Comparison of ENCODE assay signal across 27 cellular contexts in genomic region chr3:173986861-173987410, GRCh38.
"Had no signal": no experiment of that assay in that cellular context is flagged by ENCODE, and none has a peak within 500 bp of the region (broad histone marks: within the 10 kb centered on the region; RNA-seq: fewer than 3 reads in every experiment).

No MANE protein-coding gene starts in this region.

- H3K4me1 ChIP-seq: esophagus muscularis mucosa, foreskin keratinocyte, gastrocnemius medialis, heart left ventricle had no signal

- DNase-seq: activated B cell treated with CpG ODN at 0.5 μM for 24 hours; activated CD4-positive, alpha-beta T cell treated with anti-CD3 and anti-CD28 coated beads for 48 hours; activated CD4-positive, alpha-beta T cell treated with anti-CD3 and anti-CD28 coated beads, Interleukin-2, amount 50 U/mL, for 1 hour; activated CD4-positive, alpha-beta T cell treated with anti-CD3 and anti-CD28 coated beads, Interleukin-2, amount 50 U/mL, for 48 hours; activated CD8-positive, alpha-beta memory T cell treated with anti-CD3 and anti-CD28 coated beads for 24 hours; activated CD8-positive, alpha-beta T cell treated with anti-CD3 and anti-CD28 coated beads for 36 hours; activated effector memory CD4-positive, alpha-beta T cell treated with Interleukin-2 at 50 U/mL for 16 hours; activated gamma-delta T cell treated with Interleukin-2 at 50 U/mL for 16 hours; activated naive CD4-positive, alpha-beta T cell treated with anti-CD3 and anti-CD28 coated beads, Interleukin-2, amount 50 U/mL, for 16 hours; activated naive CD4-positive, alpha-beta T cell treated with Interleukin-2 at 50 U/mL for 16 hours; activated T-cell treated with anti-CD3 and anti-CD28 coated beads, Interleukin-2, amount 50 U/mL, for 4 hours; amniotic stem cell; anterior cingulate cortex; brain microvascular endothelial cell; dorsolateral prefrontal cortex; effector memory CD4-positive, alpha-beta T cell; erythroblast; foreskin keratinocyte; gastrocnemius medialis; glutamatergic neuron; heart left ventricle; T1000; WERI-Rb-1 had no signal

- H3K9me3 ChIP-seq: esophagus muscularis mucosa, gastrocnemius medialis, heart left ventricle had no signal

- H3K27ac ChIP-seq: brain microvascular endothelial cell, coronary artery, dorsolateral prefrontal cortex, esophagus muscularis mucosa, foreskin keratinocyte, gastrocnemius medialis, heart left ventricle, WERI-Rb-1 had no signal

- H3K36me3 ChIP-seq: brain microvascular endothelial cell, esophagus muscularis mucosa, gastrocnemius medialis, heart left ventricle, WERI-Rb-1 had no signal

- ATAC-seq: activated CD4-positive, CD25-positive, alpha-beta regulatory T cell treated with anti-CD3 and anti-CD28 coated beads, Interleukin-2, amount 50 U/mL, for 24 hours; activated CD8-positive, alpha-beta T cell treated with anti-CD3 and anti-CD28 coated beads for 36 hours; activated T-cell treated with anti-CD3 and anti-CD28 coated beads, Interleukin-2, amount 50 U/mL, for 4 hours; activated T-helper 17 cell treated with anti-CD3 and anti-CD28 coated beads, Interleukin-2, amount 50 U/mL, for 72 hours; foreskin keratinocyte; gastrocnemius medialis; heart left ventricle had no signal

- H3K4me3 ChIP-seq: coronary artery, dorsolateral prefrontal cortex, esophagus muscularis mucosa, gastrocnemius medialis, heart left ventricle had no signal

- H3K27me3 ChIP-seq: brain microvascular endothelial cell, dorsolateral prefrontal cortex, esophagus muscularis mucosa, foreskin keratinocyte, gastrocnemius medialis, heart left ventricle had no signal
